Comparison of ENCODE assay signal across 8 cellular contexts in the genomic region with DNA sequence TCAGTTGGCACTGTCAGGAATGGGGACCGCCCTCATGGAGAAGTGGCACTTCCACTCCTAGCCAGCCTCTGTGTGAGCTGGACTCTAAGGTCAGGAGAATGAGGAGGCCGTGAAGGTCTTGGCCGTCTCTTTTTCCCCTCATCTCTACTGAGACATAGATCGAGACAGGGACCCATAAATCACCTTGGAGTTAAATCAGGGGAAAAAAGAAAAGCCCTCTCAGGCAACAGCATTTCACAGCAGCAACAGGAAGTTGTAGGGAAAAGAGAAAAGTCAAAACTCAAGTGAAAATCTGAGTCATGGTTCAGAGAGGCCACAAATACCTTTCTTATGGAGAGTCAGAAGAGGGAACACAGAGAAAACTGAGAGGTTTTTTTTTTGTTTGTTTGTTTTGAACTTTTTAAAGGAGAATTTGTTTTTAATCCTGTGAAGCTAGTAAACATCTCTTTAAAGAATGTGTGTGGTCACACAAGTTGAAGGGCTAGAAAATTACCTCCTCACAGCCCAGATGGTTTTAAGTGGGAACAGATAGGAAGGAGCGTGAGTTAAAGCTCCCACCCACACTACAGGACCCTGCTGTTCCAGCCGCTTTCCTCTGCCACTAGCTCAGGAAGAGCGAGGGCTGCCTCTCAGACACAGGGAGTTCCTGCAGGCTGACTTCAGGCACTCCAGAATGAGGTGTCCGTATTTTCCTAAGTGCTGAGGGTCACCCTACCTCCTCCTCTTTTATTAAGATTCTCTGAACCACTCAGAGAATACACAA. TPM values are rescaled to one million over a fixed set of nuclear protein-coding genes. Genes with fewer than 3 reads are reported as not detected.
DNase-seq lines count a peak whose midpoint lies in the region; ATAC-seq, FAIRE-seq and TF ChIP-seq lines count a peak whose summit lies in the region.

No MANE protein-coding gene starts in this region.

- H3K36me3 ChIP-seq in GM12878 (ENCODE audit: control insufficient read depth in 2 of 2, insufficient read depth in 2 of 2, low read length in 1 of 2) = no peaks in the 10 kb centered on the region
- no peaks in the 10 kb centered on the region for H3K36me3 ChIP-seq in lung (ENCODE audit: control insufficient read depth in 2 of 2, insufficient read depth in 2 of 2, low read length in 2 of 2)

- no peaks in the 10 kb centered on the region for H4K20me1 ChIP-seq in GM12878 (ENCODE audit: control insufficient read depth, insufficient read depth)

- H3K27me3 ChIP-seq in GM12878 (replicated peaks in 1 of 2; ENCODE audit: control insufficient read depth in 2 of 2, insufficient read depth in 2 of 2, low read length in 1 of 2) (no peaks in the 10 kb centered on the region), lung (ENCODE audit: control insufficient read depth, insufficient read depth) (no peaks in the 10 kb centered on the region)

- FAIRE-seq in HTR-8/SVneo (lab: Jason Lieb, UNC) (no peak), GM12878 (lab: Jason Lieb, UNC) (no peak)

- TF ChIP-seq RAD21 in GM12878 (IDR thresholded peaks at IDR 0.05; ENCODE audit: insufficient read depth, low read depth, low read length) = 0 out of 2 replicates have a peak, but pooled peaks have one; percentile 6

- peak overlapping the region; percentile 63 for H3K27ac ChIP-seq in GM12878 (ENCODE audit: control insufficient read depth, insufficient read depth)
- peak overlapping the region; percentile 62 to 96 for H3K27ac ChIP-seq in lung (ENCODE audit: low read depth in 1 of 2, low read length in 1 of 2)

- RAD21 ChIA-PET in GM12878 (lab: Charles Lee; ENCODE audit: unreplicated experiment) = interaction anchor here (1.4 kb wide), 1 partner anchor 168 kb away, joined by 3 read pairs; no protein-coding TSS in a partner anchor

- DNase-seq in AG10803 (ENCODE audit: low read depth) (peak; percentile 82), HTR-8/SVneo (ENCODE audit: insufficient read length, low spot score) (peak; percentile 47), GM12878 (ENCODE audit: low read depth, low spot score) (no peak), lung (ENCODE audit: low spot score) (no peak), DMS 273 (lab: John Stamatoyannopoulos, UW; ENCODE audit: unreplicated experiment) (no peak), T-helper 9 cell (no peak)
- no peak for DNase-seq in activated naive CD4-positive, alpha-beta T cell treated with anti-CD3 and anti-CD28 coated beads, Interleukin-2, amount 50 U/mL, for 16 hours

- H3K9me3 ChIP-seq in GM12878 (replicated peaks; ENCODE audit: control insufficient read depth, insufficient read depth, low read length) (peaks cover 9% of the 10 kb centered on the region), lung (ENCODE audit: control insufficient read depth in 2 of 2, insufficient read depth in 1 of 2, low read length in 1 of 2) (peaks cover 1 to 6% of the 10 kb centered on the region in 2 donors)

- peak; percentile 64 for ATAC-seq in GM12878
- ATAC-seq in lung (ENCODE audit: insufficient read depth, low FRiP score) = peak; percentile 56
- ATAC-seq in activated CD4-positive, CD25-positive, alpha-beta regulatory T cell treated with anti-CD3 and anti-CD28 coated beads, Interleukin-2, amount 50 U/mL, for 24 hours = no peak

- peak overlapping the region; percentile 24 for H3K4me2 ChIP-seq in GM12878 (ENCODE audit: control insufficient read depth, insufficient read depth)

- SMC1A ChIA-PET in GM12878 (lab: Charles Lee; ENCODE audit: uncharacterized antibody, unreplicated experiment) = interaction anchor here (1.1 kb wide), 1 partner anchor 122 kb away, joined by 3 read pairs; no protein-coding TSS in a partner anchor

- intact Hi-C loops in GM12878 (cut with micrococcal nuclease; ENCODE audit: unreplicated experiment) = loop anchor here (2.0 kb wide), 1 partner anchor 30 kb away; a partner anchor contains a TSS

- POLR2A ChIA-PET in GM12878 (lab: Charles Lee) = interaction anchor here (0.7 kb wide), 1 partner anchor 70 kb away, joined by 9 read pairs; no protein-coding TSS in a partner anchor

- WGBS in GM12878 (ENCODE audit: insufficient coverage, insufficient replicate concordance, low lambda C conversion rate, missing lambda C conversion rate) = 34% methylated on average over 8 of the region's 8 CpGs
- WGBS in lung, 2 donors = 39 to 46% methylated on average over 8 of the region's 8 CpGs

- no peak overlapping the region for H3K4me3 ChIP-seq in AG10803 (ENCODE audit: low read length)
- no peak overlapping the region for H3K4me3 ChIP-seq in GM12878
- no peak overlapping the region for H3K4me3 ChIP-seq in lung

- no peak for TF ChIP-seq EP300 in GM12878 (IDR thresholded peaks at IDR 0.05; ENCODE audit: borderline replicate concordance in 1 of 2, control insufficient read depth in 1 of 2, low read depth in 2 of 2, low read length in 2 of 2)

- no peak for TF ChIP-seq POLR2A in GM12878 (IDR thresholded peaks at IDR 0.05; ENCODE audit: low read depth, low read length)

- in situ Hi-C loops in GM12878 (cut with MboI) = no loop called here

- H2AFZ ChIP-seq in GM12878 (ENCODE audit: control insufficient read depth, low read depth, low read length) = peak overlapping the region; percentile 35

- no peaks in the 10 kb centered on the region for H3K79me2 ChIP-seq in GM12878 (ENCODE audit: control insufficient read depth, insufficient read depth, low read length)

- H3K4me1 ChIP-seq in GM12878 (ENCODE audit: control insufficient read depth, insufficient read depth, low read length) (peaks cover 8% of the 10 kb centered on the region), lung (ENCODE audit: control insufficient read depth in 2 of 2, insufficient read depth in 2 of 2, low read length in 2 of 2) (peaks cover 0 to 11% of the 10 kb centered on the region in 2 donors)

- TF ChIP-seq CTCF in AG10803 (conservative IDR thresholded peaks at IDR 0.05; ENCODE audit: low read length) = no peak
- no peak for TF ChIP-seq CTCF in GM12878 (IDR thresholded peaks at IDR 0.05 in 2 of 3, conservative IDR thresholded peaks at IDR 0.05 in 1 of 3; ENCODE audit: control insufficient read depth in 2 of 3, extremely low read depth in 1 of 3, insufficient read depth in 1 of 3, low read depth in 3 of 3, low read length in 3 of 3)
- TF ChIP-seq CTCF in lung (IDR thresholded peaks at IDR 0.05; ENCODE audit: control extremely low read depth, extremely low read depth) = no peak

- BruUV-seq in GM12878 (replicated peaks; lab: Mats Ljungman, UMichigan) = no TSS peak

- H3K9ac ChIP-seq in GM12878 (ENCODE audit: control insufficient read depth, insufficient read depth, low read length) = no peak overlapping the region; the same call in none of the 2 replicates

- CTCF ChIA-PET in GM12878 (lab: Yijun Ruan, JAX) = interaction anchor here (0.7 to 1.5 kb wide), 2 partner anchors 9 to 12 kb away, joined by 3 to 5 read pairs; no protein-coding TSS in a partner anchor

TF ChIP-seq in GM12878, 131 proteins besides CTCF, POLR2A, EP300 and RAD21 (continues in another document):
- TF ChIP-seq, protein P1, sequence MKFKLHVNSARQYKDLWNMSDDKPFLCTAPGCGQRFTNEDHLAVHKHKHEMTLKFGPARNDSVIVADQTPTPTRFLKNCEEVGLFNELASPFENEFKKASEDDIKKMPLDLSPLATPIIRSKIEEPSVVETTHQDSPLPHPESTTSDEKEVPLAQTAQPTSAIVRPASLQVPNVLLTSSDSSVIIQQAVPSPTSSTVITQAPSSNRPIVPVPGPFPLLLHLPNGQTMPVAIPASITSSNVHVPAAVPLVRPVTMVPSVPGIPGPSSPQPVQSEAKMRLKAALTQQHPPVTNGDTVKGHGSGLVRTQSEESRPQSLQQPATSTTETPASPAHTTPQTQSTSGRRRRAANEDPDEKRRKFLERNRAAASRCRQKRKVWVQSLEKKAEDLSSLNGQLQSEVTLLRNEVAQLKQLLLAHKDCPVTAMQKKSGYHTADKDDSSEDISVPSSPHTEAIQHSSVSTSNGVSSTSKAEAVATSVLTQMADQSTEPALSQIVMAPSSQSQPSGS (IDR thresholded peaks at IDR 0.05; ENCODE audit: low read length) = peak; percentile 54
- no peak for TF ChIP-seq ATF7 (IDR thresholded peaks at IDR 0.05; ENCODE audit: low read depth)
- TF ChIP-seq EED (IDR thresholded peaks at IDR 0.05; ENCODE audit: low read depth) = peak; percentile 53; the same call in 1 of the 2 replicates
- peak in 1 of 2 experiments; percentile 81; a peak in 1 of 4 replicates for TF ChIP-seq ETV6 (conservative IDR thresholded peaks at IDR 0.05 in 1 of 2, IDR thresholded peaks at IDR 0.05 in 1 of 2; ENCODE audit: borderline replicate concordance in 1 of 2, low read depth in 1 of 2)

RNA-seq across cellular contexts. Expression of a gene that starts 30.6 kb away (rescaled TPM):
- total RNA-seq in GM12878 (2013; cell fraction: nucleolus; rRNA removed) = 6.3 and 7.3 TPM in 2 replicates
- 2.4 and 3.0 TPM in 2 replicates for total RNA-seq in GM12878 (2014; rRNA removed)
- total RNA-seq in GM12878 (2014; rRNA removed; fragmentation: Illumina TruSeq; extraction: Trizol) = 3.4 TPM in 2 replicates
- 9.0 and 10.1 TPM in 2 replicates for total RNA-seq in GM12878 (2021)
- 10.2 TPM for polyA plus RNA-seq in GM12878 (2011; ENCODE audit: low read depth)
- polyA plus RNA-seq in GM12878 (2011; rRNA removed) = 0.35 and 0.65 TPM in 2 replicates
- polyA plus RNA-seq in GM12878 (2011; cell fraction: cytosol; rRNA removed) = 0.66 and 0.67 TPM in 2 replicates
- polyA plus RNA-seq in GM12878 (2011; cell fraction: nucleus; rRNA removed) = 0.49 and 0.56 TPM in 2 replicates
- polyA plus RNA-seq in GM12878 (2012) = 16.1 and 16.6 TPM in 2 replicates
- 4.6 and 5.2 TPM in 2 replicates for polyA plus RNA-seq in GM12878 (2014; fragmentation: Illumina TruSeq; extraction: Trizol)
- polyA plus RNA-seq in GM12878 (2014; fragmentation: Nextera tagmentation; extraction: Ambion mirVana) = 1 to 10 TPM; 2.2 to 3.0 TPM
- polyA plus RNA-seq in GM12878 (2014; rRNA removed) = 2.7 and 3.4 TPM in 2 replicates
- polyA plus RNA-seq in GM12878 (2016; fragmentation: Nextera tagmentation; extraction: Ambion mirVana) = 10 to 100 TPM; 22.0 to 29.7 TPM
- 1.7 and 2.5 TPM in 2 replicates for polyA minus RNA-seq in GM12878 (2011; rRNA and poly(A)+ RNA removed)
- 0.52 and 0.67 TPM in 2 replicates for polyA minus RNA-seq in GM12878 (2011; cell fraction: cytosol; rRNA and poly(A)+ RNA removed)
- 0.85 and 1.1 TPM in 2 replicates for polyA minus RNA-seq in GM12878 (2011; cell fraction: nucleus; rRNA and poly(A)+ RNA removed)
- total RNA-seq in lung = 10 to 100 TPM in 1 of 2 donors, 1 to 10 TPM in 1; 9.8 to 47.7 TPM
- 10 to 100 TPM; 29.3 to 33.2 TPM for polyA plus RNA-seq in lung

Comparison
In these comparisons a context has a peak if more than half of its experiments do, and no peak if none do; other contexts are left out.
1. DNase-seq: peak in AG10803 (single experiment) and HTR-8/SVneo (single experiment); none in GM12878 (single experiment), lung (single experiment), activated naive CD4-positive, alpha-beta T cell treated with anti-CD3 and anti-CD28 coated beads, Interleukin-2, amount 50 U/mL, for 16 hours (single experiment), DMS 273 (single experiment) and T-helper 9 cell (single experiment).
2. ATAC-seq: peak in GM12878 (single experiment) and lung (single experiment); none in activated CD4-positive, CD25-positive, alpha-beta regulatory T cell treated with anti-CD3 and anti-CD28 coated beads, Interleukin-2, amount 50 U/mL, for 24 hours (0 of 2).